In the genomic region with DNA sequence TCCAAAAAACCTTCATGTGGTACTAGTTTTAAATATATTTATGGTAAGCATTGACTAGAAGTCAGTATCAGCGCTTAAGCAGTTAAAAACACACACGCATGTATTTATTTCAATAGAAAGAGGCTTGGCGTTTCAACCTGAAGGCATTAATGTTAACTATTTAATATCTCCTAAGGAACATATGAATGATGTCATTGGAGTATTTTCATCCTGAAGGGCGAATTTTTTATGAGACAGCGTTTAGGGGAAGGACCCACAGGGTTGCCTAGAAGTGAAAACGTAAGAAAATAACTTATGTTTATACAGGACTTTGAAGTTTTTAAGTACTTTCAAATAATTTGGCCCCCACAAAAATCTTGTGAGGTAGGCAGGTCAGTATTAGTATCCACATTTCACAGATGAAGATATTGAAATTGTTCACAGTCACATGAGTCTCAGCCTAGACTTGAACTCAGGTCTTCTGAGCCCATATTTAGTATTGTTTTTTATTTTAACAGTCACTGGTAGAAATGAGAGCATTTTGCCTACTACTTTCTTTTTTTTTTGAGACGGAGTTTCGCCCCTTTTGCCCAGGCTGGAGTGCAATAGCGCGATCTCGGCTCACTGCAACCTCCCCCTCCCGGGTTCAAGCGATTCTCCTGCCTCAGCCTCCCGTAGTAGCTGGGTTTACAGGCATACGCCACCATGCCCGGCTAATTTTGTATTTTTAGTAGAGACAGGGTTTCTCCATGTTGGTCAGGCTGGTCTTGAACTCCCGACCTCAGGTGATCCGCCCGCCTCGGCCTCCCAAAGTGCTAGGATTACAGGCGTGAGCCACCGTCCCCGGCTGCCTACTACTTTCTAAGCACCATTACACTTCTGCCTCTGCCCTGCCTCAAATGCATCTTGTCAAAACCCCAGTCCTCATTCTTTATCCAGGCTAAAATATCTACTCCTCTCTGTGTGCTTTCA, we compare ENCODE assay signal across 8 cellular contexts. TPM values are rescaled to one million over a fixed set of nuclear protein-coding genes. Genes with fewer than 3 reads are reported as not detected.
DNase-seq lines count a peak whose midpoint lies in the region; ATAC-seq, FAIRE-seq and TF ChIP-seq lines count a peak whose summit lies in the region.

No MANE protein-coding gene starts in this region.

- H3K27me3 Mint-ChIP-seq in naive thymus-derived CD4-positive, alpha-beta T cell = no peaks in the 10 kb centered on the region

- peaks cover 35 to 75% (median 62%) of the 10 kb centered on the region in 7 donors for H3K4me1 Mint-ChIP-seq in naive thymus-derived CD4-positive, alpha-beta T cell

- ATAC-seq in naive thymus-derived CD4-positive, alpha-beta T cell = no peak
- ATAC-seq in HG03457 (IDR thresholded peaks at IDR 0.05; ENCODE audit: unreplicated experiment) = no peak

- peak overlapping the region; percentile 93 to 100 (median 98) for H3K4me3 Mint-ChIP-seq in naive thymus-derived CD4-positive, alpha-beta T cell

- peaks cover 0 to 13% (median 4%) of the 10 kb centered on the region in 5 donors for H3K36me3 Mint-ChIP-seq in naive thymus-derived CD4-positive, alpha-beta T cell

- H3K9ac ChIP-seq in colonic mucosa (ENCODE audit: low read depth in 2 of 2, low read length in 2 of 2) = peak overlapping the region; percentile 98 to 99

- no peaks in the 10 kb centered on the region for H3K9me3 Mint-ChIP-seq in naive thymus-derived CD4-positive, alpha-beta T cell

- H3K27ac Mint-ChIP-seq in naive thymus-derived CD4-positive, alpha-beta T cell = peak overlapping the region; percentile 35 to 95 (median 89)

- H3K27me3 ChIP-seq in BJ (ENCODE audit: control insufficient read depth, insufficient read depth, low read length) (no peaks in the 10 kb centered on the region), colonic mucosa (no peaks in the 10 kb centered on the region)
- no peaks in the 10 kb centered on the region for H3K27me3 ChIP-seq in naive thymus-derived CD4-positive, alpha-beta T cell (ENCODE audit: control insufficient read depth in 2 of 2, insufficient read depth in 2 of 2, low read length in 2 of 2)

- intact Hi-C loops in colonic mucosa (cut with DNase I) = loop anchor here (5.0 kb wide), 1 partner anchor 149 kb away; no protein-coding TSS in a partner anchor
- intact Hi-C loops in naive thymus-derived CD4-positive, alpha-beta T cell (cut with micrococcal nuclease) = loop anchor here (1.0 kb wide), 3 partner anchors 8 to 80 kb away; no protein-coding TSS in a partner anchor

- POLR2A ChIA-PET in BJ (lab: Charles Lee) = no interaction called here
- POLR2A ChIA-PET in naive thymus-derived CD4-positive, alpha-beta T cell (lab: Charles Lee) = interaction anchor here (0.8 to 3.4 kb wide), 10 partner anchors 8 to 385 kb away, joined by 3 to 16 read pairs (median 4); partner anchors contain the start of gene SFR1

- no peak for DNase-seq in BJ (ENCODE audit: low read depth)
- DNase-seq in Kasumi-1 (lab: John Stamatoyannopoulos, UW) = peak; percentile 27 to 61
- DNase-seq in colonic mucosa = no peak
- peak in 1 of 9 donors; percentile 7 for DNase-seq in naive thymus-derived CD4-positive, alpha-beta T cell
- DNase-seq in NCI-H446 treated with DMSO at 0.1 percent for 48 hours (lab: John Stamatoyannopoulos, UW) = no peak
- DNase-seq in HTR-8/SVneo (ENCODE audit: insufficient read length, low spot score) = no peak
- no peak for DNase-seq in NCI-H2107 treated with DMSO at 0.1 percent for 48 hours (lab: John Stamatoyannopoulos, UW; ENCODE audit: unreplicated experiment)

- H3K4me1 ChIP-seq in colonic mucosa = peaks cover 3% of the 10 kb centered on the region
- H3K4me1 ChIP-seq in naive thymus-derived CD4-positive, alpha-beta T cell (ENCODE audit: control insufficient read depth in 2 of 2, insufficient read depth in 2 of 2, low read length in 2 of 2) = peaks cover 8 to 20% of the 10 kb centered on the region in 2 donors

- H3K4me3 ChIP-seq in BJ (ENCODE audit: low read depth, low read length) (peak overlapping the region; percentile 60), colonic mucosa (peak overlapping the region; percentile 77)
- peak overlapping the region; percentile 81 for H3K4me3 ChIP-seq in naive thymus-derived CD4-positive, alpha-beta T cell (ENCODE audit: low read length)

- no peak for TF ChIP-seq CTCF in BJ (IDR thresholded peaks at IDR 0.05; ENCODE audit: insufficient read depth, low read depth, low read length)
- no peak for TF ChIP-seq CTCF in colonic mucosa (IDR thresholded peaks at IDR 0.05)

- no peaks in the 10 kb centered on the region for H3K9me3 ChIP-seq in colonic mucosa
- H3K9me3 ChIP-seq in naive thymus-derived CD4-positive, alpha-beta T cell (ENCODE audit: control insufficient read depth in 2 of 3, low read length in 3 of 3) = no peaks in the 10 kb centered on the region

- CTCF ChIA-PET in BJ (lab: Yijun Ruan, JAX) = interaction anchor here (0.9 to 1.3 kb wide), 3 partner anchors 17 to 81 kb away, joined by 3 to 4 read pairs (median 4); no protein-coding TSS in a partner anchor
- CTCF ChIA-PET in naive thymus-derived CD4-positive, alpha-beta T cell (lab: Charles Lee) = interaction anchor here (0.9 to 2.4 kb wide), 3 partner anchors 81 to 153 kb away, joined by 3 to 7 read pairs (median 3); partner anchors contain the start of gene SFR1

- FAIRE-seq in HTR-8/SVneo (lab: Jason Lieb, UNC) = no peak

- peak overlapping the region; percentile 90 for H3K27ac ChIP-seq in colonic mucosa
- peak overlapping the region; percentile 78 for H3K27ac ChIP-seq in naive thymus-derived CD4-positive, alpha-beta T cell (ENCODE audit: low read depth, low read length)

- H3K36me3 ChIP-seq in BJ (ENCODE audit: control insufficient read depth, insufficient read depth, low read length) (no peaks in the 10 kb centered on the region), colonic mucosa (no peaks in the 10 kb centered on the region)
- peaks cover 0 to 5% (median 0%) of the 10 kb centered on the region in 3 experiments for H3K36me3 ChIP-seq in naive thymus-derived CD4-positive, alpha-beta T cell (ENCODE audit: control insufficient read depth in 2 of 3, insufficient read depth in 3 of 3, low read length in 3 of 3)

RNA-seq across cellular contexts. Expression of gene SLK, which starts 1.8 kb away (rescaled TPM):
- 3.5 and 9.8 TPM in 2 replicates for polyA plus RNA-seq in BJ (2011; rRNA removed)
- 4.9 and 7.0 TPM in 2 replicates for polyA minus RNA-seq in BJ (2011; rRNA and poly(A)+ RNA removed)
- 10 to 100 TPM; 35.5 to 51.6 TPM for total RNA-seq in colonic mucosa
- 10 to 100 TPM; 21.4 to 32.2 (median 26.2) TPM for total RNA-seq in naive thymus-derived CD4-positive, alpha-beta T cell
- 1 to 10 TPM; 6.1 to 8.1 TPM for polyA plus RNA-seq in naive thymus-derived CD4-positive, alpha-beta T cell

RNA-seq across cellular contexts. Expression of gene STN1, which starts 50.7 kb away (rescaled TPM):
- 17.8 and 19.5 TPM in 2 replicates for polyA plus RNA-seq in BJ (2011; rRNA removed)
- polyA minus RNA-seq in BJ (2011; rRNA and poly(A)+ RNA removed) = 6.0 and 6.3 TPM in 2 replicates
- 10 to 100 TPM; 16.6 to 18.3 TPM for total RNA-seq in colonic mucosa
- total RNA-seq in naive thymus-derived CD4-positive, alpha-beta T cell = 10 to 100 TPM; 28.8 to 42.6 (median 34.8) TPM
- 10 to 100 TPM; 71.5 to 83.7 TPM for polyA plus RNA-seq in naive thymus-derived CD4-positive, alpha-beta T cell

Comparison
In these comparisons a context has a peak if more than half of its experiments do, and no peak if none do; other contexts are left out.
1. DNase-seq: peak in Kasumi-1 (2 of 2); none in BJ (single experiment), colonic mucosa (single experiment), NCI-H446 treated with DMSO at 0.1 percent for 48 hours (single experiment), HTR-8/SVneo (single experiment) and NCI-H2107 treated with DMSO at 0.1 percent for 48 hours (single experiment).
2. Peak in every context shown above with its lines, with median percentiles within 50 percentile points of each other: H3K4me3 ChIP-seq.